In the genomic region with DNA sequence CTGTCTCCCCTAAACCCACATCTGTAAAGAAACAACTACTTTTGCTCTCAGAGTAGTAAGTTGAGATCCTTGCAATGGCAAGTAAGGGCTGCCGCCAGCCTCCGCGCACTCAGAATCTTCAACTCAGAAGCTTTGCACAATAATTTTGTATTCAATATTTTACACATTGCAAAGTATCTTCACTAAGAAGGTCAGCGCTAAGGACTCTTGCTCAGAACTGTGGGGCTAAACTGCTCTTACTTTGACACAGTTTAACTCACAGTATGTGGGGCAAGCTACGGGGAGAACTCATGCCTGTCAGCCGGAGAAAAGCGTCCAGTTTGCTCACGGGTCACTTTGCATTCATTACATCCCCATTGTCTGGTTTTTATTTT, we compare ENCODE assay signal across 8 cellular contexts. TPM values are rescaled to one million over a fixed set of nuclear protein-coding genes. Genes with fewer than 3 reads are reported as not detected.
DNase-seq lines count a peak whose midpoint lies in the region; ATAC-seq and TF ChIP-seq lines count a peak whose summit lies in the region.

No MANE protein-coding gene starts in this region.

- peak overlapping the region; percentile 68 to 89 for H3K9ac ChIP-seq in colonic mucosa (ENCODE audit: low read depth in 2 of 2, low read length in 2 of 2)

- H3K4me3 ChIP-seq in A673 (ENCODE audit: low read depth, low read length, poor library complexity, severe bottlenecking) (peak overlapping the region; percentile 81), colonic mucosa (peak overlapping the region; percentile 92), mesodermal cell (ENCODE audit: extremely low read depth, insufficient read depth, low read length, poor library complexity, severe bottlenecking) (peak overlapping the region; percentile 72)
- peak overlapping the region; percentile 64 for H3K4me3 ChIP-seq in Jurkat, Clone E6-1 (ENCODE audit: low read length)

- DNase-seq in A673 (ENCODE audit: low spot score) (no peak), colonic mucosa (no peak), DMS53 (lab: John Stamatoyannopoulos, UW) (no peak), HT-29 (ENCODE audit: low spot score) (no peak), NCI-H1105 treated with DMSO at 0.1 percent for 48 hours (lab: John Stamatoyannopoulos, UW) (no peak)
- DNase-seq in Jurkat, Clone E6-1 (ENCODE audit: low read depth, low spot score), result no peak

- TF ChIP-seq CTCF in A673 (conservative IDR thresholded peaks at IDR 0.05; ENCODE audit: low read depth, low read length) (no peak), colonic mucosa (IDR thresholded peaks at IDR 0.05) (no peak)

- TSS peak; percentile 66 for BruUV-seq in A673 (replicated peaks; lab: Mats Ljungman, UMichigan)

- H3K27ac ChIP-seq in A673 (ENCODE audit: low read depth, low read length, poor library complexity, severe bottlenecking) (no peak overlapping the region), colonic mucosa (peak overlapping the region; percentile 92), mesodermal cell (ENCODE audit: low read depth, low read length, severe bottlenecking) (no peak overlapping the region)

- POLR2A ChIA-PET in A673 (lab: Charles Lee; ENCODE audit: low non-redundant PET), result no interaction called here

- CTCF ChIA-PET in A673 (lab: Charles Lee), result no interaction called here

- peaks cover 3% of the 10 kb centered on the region for H3K36me3 ChIP-seq in A673 (ENCODE audit: insufficient read depth, low read length, poor library complexity, severe bottlenecking)
- H3K36me3 ChIP-seq in colonic mucosa, result no peaks in the 10 kb centered on the region
- H3K36me3 ChIP-seq in mesodermal cell (ENCODE audit: control insufficient read depth, insufficient read depth, low read length), result peaks cover 7% of the 10 kb centered on the region

- H3K9me3 ChIP-seq in A673 (ENCODE audit: low read depth, low read length, poor library complexity, severe bottlenecking), result no peaks in the 10 kb centered on the region
- H3K9me3 ChIP-seq in colonic mucosa, result no peaks in the 10 kb centered on the region
- no peaks in the 10 kb centered on the region for H3K9me3 ChIP-seq in mesodermal cell (ENCODE audit: control insufficient read depth, low read length)

- H3K4me1 ChIP-seq in A673 (ENCODE audit: insufficient read depth, low read length, poor library complexity, severe bottlenecking), result peaks cover 4% of the 10 kb centered on the region
- H3K4me1 ChIP-seq in colonic mucosa, result no peaks in the 10 kb centered on the region
- H3K4me1 ChIP-seq in mesodermal cell (ENCODE audit: control insufficient read depth, insufficient read depth, low read length, poor library complexity, severe bottlenecking), result peaks cover 8% of the 10 kb centered on the region

- ATAC-seq in HG03039 (IDR thresholded peaks at IDR 0.05; ENCODE audit: unreplicated experiment), result no peak

- intact Hi-C loops in A673 (cut with micrococcal nuclease; ENCODE audit: unreplicated experiment), result loop anchor here (10.0 kb wide), 1 partner anchor 627 kb away; a partner anchor contains a TSS
- intact Hi-C loops in colonic mucosa (cut with DNase I), result no loop called here

- no peaks in the 10 kb centered on the region for H3K27me3 ChIP-seq in A673 (replicated peaks; ENCODE audit: insufficient read depth, low read depth, low read length, poor library complexity)
- no peaks in the 10 kb centered on the region for H3K27me3 ChIP-seq in colonic mucosa

- 24 to 34% methylated on average over 6 to 7 of the region's 8 CpGs for WGBS in mesodermal cell (ENCODE audit: insufficient coverage in 2 of 2), 2 experiments

RNA-seq across cellular contexts. Expression of a gene that starts 1.0 kb away (rescaled TPM):
- 5.3 and 5.8 TPM in 2 replicates for total RNA-seq in A673 (2021)
- 11.7 TPM for polyA plus RNA-seq in Jurkat, Clone E6-1 (2012; ENCODE audit: insufficient read depth, insufficient read length)
- total RNA-seq in colonic mucosa, result 1 to 10 TPM; 8.2 to 9.1 TPM
- 4.8 TPM for polyA plus RNA-seq in mesodermal cell (2013, experiment 1 of 2)
- 5.0 TPM for polyA plus RNA-seq in mesodermal cell (2013, experiment 2 of 2)
- total RNA-seq in HT-29 (2014; rRNA removed; shearing (Covaris generic)), result 19.2 and 21.0 TPM in 2 replicates
